ENCODE assay signal across 23 cellular contexts in the genomic region with DNA sequence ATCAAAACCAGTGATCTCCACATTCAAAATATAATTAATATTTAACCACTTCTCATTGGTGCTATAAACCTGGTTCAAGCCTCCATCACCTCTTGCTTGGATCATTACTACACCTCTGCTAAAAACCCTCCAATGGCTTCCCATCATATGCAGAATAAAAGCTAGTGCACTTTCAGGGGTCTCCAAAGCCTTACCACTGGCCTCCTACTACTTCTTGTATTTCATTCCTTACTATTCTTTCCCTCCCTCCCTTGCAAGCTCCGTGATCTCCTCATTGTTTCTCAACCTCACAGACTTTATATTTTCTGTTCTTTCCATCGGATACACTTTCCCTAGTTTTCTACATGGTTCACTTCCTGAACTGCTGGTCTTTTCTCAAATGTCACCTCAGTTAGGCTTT. TPM values are rescaled to one million over a fixed set of nuclear protein-coding genes. Genes with fewer than 3 reads are reported as not detected.
DNase-seq lines count a peak whose midpoint lies in the region; ATAC-seq and TF ChIP-seq lines count a peak whose summit lies in the region.
"Had no signal": no experiment of that assay in that cellular context is flagged by ENCODE, and none has a peak within 500 bp of the region (broad histone marks: within the 10 kb centered on the region; RNA-seq: fewer than 3 reads in every experiment).

No MANE protein-coding gene starts in this region.

- intact Hi-C loops in activated CD8-positive, alpha-beta T cell treated with anti-CD3 and anti-CD28 coated beads for 36 hours (cut with micrococcal nuclease): no loop called here
- intact Hi-C loops in CD4-positive, alpha-beta memory T cell (cut with micrococcal nuclease): no loop called here

- no peaks in the 10 kb centered on the region for H3K9me3 Mint-ChIP-seq in activated CD8-positive, alpha-beta T cell treated with anti-CD3 and anti-CD28 coated beads for 36 hours
- no peaks in the 10 kb centered on the region for H3K9me3 Mint-ChIP-seq in activated CD8-positive, alpha-beta T cell treated with anti-CD3 and anti-CD28 coated beads, Interleukin-2, amount 10 ng/mL, durations not matched to agents 7 days and 5 days (ENCODE audit: insufficient read depth)
- no peaks in the 10 kb centered on the region for H3K9me3 Mint-ChIP-seq in CD4-positive, alpha-beta memory T cell
- H3K9me3 Mint-ChIP-seq in activated naive CD8-positive, alpha-beta T cell treated with anti-CD3 and anti-CD28 coated beads for 36 hours: no peaks in the 10 kb centered on the region
- H3K9me3 Mint-ChIP-seq in neural crest cell: no peaks in the 10 kb centered on the region
- H3K9me3 Mint-ChIP-seq: CD14-positive monocyte had no signal

- no peaks in the 10 kb centered on the region for H3K9me3 ChIP-seq in CD4-positive, alpha-beta memory T cell (ENCODE audit: control insufficient read depth in 1 of 2, low read length in 2 of 2)
- H3K9me3 ChIP-seq: BE2C, SK-N-SH had no signal

- no peak overlapping the region for H3K27ac ChIP-seq in CD4-positive, alpha-beta memory T cell (ENCODE audit: low read depth, low read length)
- H3K27ac ChIP-seq: HL-60 had no signal

- no peaks in the 10 kb centered on the region for H3K27me3 ChIP-seq in CD4-positive, alpha-beta memory T cell (ENCODE audit: insufficient read depth, low read length)
- H3K27me3 ChIP-seq: BE2C had no signal

- POLR2A ChIA-PET in activated CD8-positive, alpha-beta T cell treated with anti-CD3 and anti-CD28 coated beads for 36 hours (lab: Charles Lee): no interaction called here
- POLR2A ChIA-PET in activated CD8-positive, alpha-beta T cell treated with anti-CD3 and anti-CD28 coated beads, Interleukin-2, amount 10 ng/mL, durations not matched to agents 7 days and 5 days (lab: Charles Lee): interaction anchor here (0.6 kb wide), 1 partner anchor 86 kb away, joined by 3 read pairs; no protein-coding TSS in a partner anchor
- POLR2A ChIA-PET in CD4-positive, alpha-beta memory T cell (lab: Charles Lee; ENCODE audit: partially characterized antibody): no interaction called here

- H3K27me3 Mint-ChIP-seq in activated CD8-positive, alpha-beta T cell treated with anti-CD3 and anti-CD28 coated beads for 36 hours: no peaks in the 10 kb centered on the region
- no peaks in the 10 kb centered on the region for H3K27me3 Mint-ChIP-seq in activated CD8-positive, alpha-beta T cell treated with anti-CD3 and anti-CD28 coated beads, Interleukin-2, amount 10 ng/mL, durations not matched to agents 7 days and 5 days (ENCODE audit: low read depth)
- H3K27me3 Mint-ChIP-seq in CD4-positive, alpha-beta memory T cell: no peaks in the 10 kb centered on the region
- H3K27me3 Mint-ChIP-seq in activated naive CD8-positive, alpha-beta T cell treated with anti-CD3 and anti-CD28 coated beads for 36 hours: no peaks in the 10 kb centered on the region
- H3K27me3 Mint-ChIP-seq in neural crest cell (ENCODE audit: low read depth): no peaks in the 10 kb centered on the region

- H3K4me3 ChIP-seq in CD4-positive, alpha-beta memory T cell (ENCODE audit: low read length in 2 of 2): no peak overlapping the region

- H3K4me1 Mint-ChIP-seq in activated CD8-positive, alpha-beta T cell treated with anti-CD3 and anti-CD28 coated beads for 36 hours (ENCODE audit: low read depth): no peaks in the 10 kb centered on the region
- no peaks in the 10 kb centered on the region for H3K4me1 Mint-ChIP-seq in activated CD8-positive, alpha-beta T cell treated with anti-CD3 and anti-CD28 coated beads, Interleukin-2, amount 10 ng/mL, durations not matched to agents 7 days and 5 days (ENCODE audit: low read depth)
- peaks cover 0 to 4% (median 0%) of the 10 kb centered on the region in 4 donors for H3K4me1 Mint-ChIP-seq in CD4-positive, alpha-beta memory T cell
- peaks cover 2% of the 10 kb centered on the region for H3K4me1 Mint-ChIP-seq in activated naive CD8-positive, alpha-beta T cell treated with anti-CD3 and anti-CD28 coated beads for 36 hours
- H3K4me1 Mint-ChIP-seq in neural crest cell: no peaks in the 10 kb centered on the region
- H3K4me1 Mint-ChIP-seq: CD14-positive monocyte had no signal

- peak overlapping the region; percentile 19 for H3K27ac Mint-ChIP-seq in activated CD8-positive, alpha-beta T cell treated with anti-CD3 and anti-CD28 coated beads for 36 hours
- H3K27ac Mint-ChIP-seq in activated CD8-positive, alpha-beta T cell treated with anti-CD3 and anti-CD28 coated beads, Interleukin-2, amount 10 ng/mL, durations not matched to agents 7 days and 5 days: no peak overlapping the region
- peak overlapping the region in 5 of 7 donors; percentile 14 to 87 (median 32) for H3K27ac Mint-ChIP-seq in CD4-positive, alpha-beta memory T cell
- H3K27ac Mint-ChIP-seq in activated naive CD8-positive, alpha-beta T cell treated with anti-CD3 and anti-CD28 coated beads for 36 hours: peak overlapping the region; percentile 1
- H3K27ac Mint-ChIP-seq in neural crest cell (ENCODE audit: unreplicated experiment): peak overlapping the region; percentile 1

- no peak overlapping the region for H3K4me3 Mint-ChIP-seq in activated CD8-positive, alpha-beta T cell treated with anti-CD3 and anti-CD28 coated beads for 36 hours
- no peak overlapping the region for H3K4me3 Mint-ChIP-seq in activated CD8-positive, alpha-beta T cell treated with anti-CD3 and anti-CD28 coated beads, Interleukin-2, amount 10 ng/mL, durations not matched to agents 7 days and 5 days
- peak overlapping the region in 1 of 8 donors; percentile 7 for H3K4me3 Mint-ChIP-seq in CD4-positive, alpha-beta memory T cell
- H3K4me3 Mint-ChIP-seq in activated naive CD8-positive, alpha-beta T cell treated with anti-CD3 and anti-CD28 coated beads for 36 hours: no peak overlapping the region
- no peak overlapping the region for H3K4me3 Mint-ChIP-seq in neural crest cell
- H3K4me3 Mint-ChIP-seq: CD14-positive monocyte had no signal

- CTCF ChIA-PET in activated CD8-positive, alpha-beta T cell treated with anti-CD3 and anti-CD28 coated beads for 36 hours (lab: Charles Lee): interaction anchor here (1.2 to 1.8 kb wide), 2 partner anchors 14 to 110 kb away, joined by 3 to 6 read pairs; no protein-coding TSS in a partner anchor
- CTCF ChIA-PET in activated CD8-positive, alpha-beta T cell treated with anti-CD3 and anti-CD28 coated beads, Interleukin-2, amount 10 ng/mL, durations not matched to agents 7 days and 5 days (lab: Charles Lee): no interaction called here
- CTCF ChIA-PET in CD4-positive, alpha-beta memory T cell (lab: Charles Lee; ENCODE audit: partially characterized antibody): interaction anchor here (1.4 kb wide), 1 partner anchor 178 kb away, joined by 4 read pairs; no protein-coding TSS in a partner anchor

- H3K36me3 Mint-ChIP-seq in activated CD8-positive, alpha-beta T cell treated with anti-CD3 and anti-CD28 coated beads for 36 hours (ENCODE audit: low read depth): peaks cover 4% of the 10 kb centered on the region
- H3K36me3 Mint-ChIP-seq in activated CD8-positive, alpha-beta T cell treated with anti-CD3 and anti-CD28 coated beads, Interleukin-2, amount 10 ng/mL, durations not matched to agents 7 days and 5 days (ENCODE audit: low read depth): peaks cover 17% of the 10 kb centered on the region
- peaks cover 21 to 49% of the 10 kb centered on the region in 2 donors for H3K36me3 Mint-ChIP-seq in CD4-positive, alpha-beta memory T cell
- peaks cover 5% of the 10 kb centered on the region for H3K36me3 Mint-ChIP-seq in activated naive CD8-positive, alpha-beta T cell treated with anti-CD3 and anti-CD28 coated beads for 36 hours
- peaks cover 5% of the 10 kb centered on the region for H3K36me3 Mint-ChIP-seq in neural crest cell (ENCODE audit: low read depth)

- no peak for TF ChIP-seq CTCF in activated CD8-positive, alpha-beta T cell treated with anti-CD3 and anti-CD28 coated beads for 36 hours (IDR thresholded peaks at IDR 0.05)
- no peak for TF ChIP-seq CTCF in neural crest cell (conservative IDR thresholded peaks at IDR 0.05)

- no peaks in the 10 kb centered on the region for H3K4me1 ChIP-seq in CD4-positive, alpha-beta memory T cell (ENCODE audit: insufficient read depth, low read length)
- H3K4me1 ChIP-seq: BE2C had no signal

- peaks cover 13% of the 10 kb centered on the region for H3K36me3 ChIP-seq in CD4-positive, alpha-beta memory T cell (ENCODE audit: insufficient read depth, low read length)

- no peak for ATAC-seq in activated CD8-positive, alpha-beta T cell treated with anti-CD3 and anti-CD28 coated beads for 36 hours
- ATAC-seq in activated CD8-positive, alpha-beta T cell treated with anti-CD3 and anti-CD28 coated beads, Interleukin-2, amount 10 ng/mL, durations not matched to agents 7 days and 5 days: no peak
- no peak for ATAC-seq in GM21515 (IDR thresholded peaks at IDR 0.05; ENCODE audit: unreplicated experiment)
- ATAC-seq in HG02884 (IDR thresholded peaks at IDR 0.05; ENCODE audit: unreplicated experiment): no peak
- no peak for ATAC-seq in HG02852 (IDR thresholded peaks at IDR 0.05; ENCODE audit: unreplicated experiment)

- DNase-seq in activated CD8-positive, alpha-beta T cell treated with anti-CD3 and anti-CD28 coated beads for 36 hours: no peak
- DNase-seq in activated CD8-positive, alpha-beta T cell treated with anti-CD3 and anti-CD28 coated beads, Interleukin-2, amount 10 ng/mL, durations not matched to agents 7 days and 5 days: no peak
- no peak for DNase-seq in CD4-positive, alpha-beta memory T cell
- no peak for DNase-seq in activated naive CD8-positive, alpha-beta T cell treated with anti-CD3 and anti-CD28 coated beads for 36 hours
- DNase-seq in neural crest cell (ENCODE audit: low read depth, low spot score): no peak
- DNase-seq: 8988T, ACHN, BE2C, HCEC 1CT, Kasumi-1, NCI-H1105, NCI-H1436 treated with DMSO at 0.1 percent for 48 hours, NCI-H2029, NCI-H446, NCI-H524 treated with DMSO at 0.1 percent for 48 hours, NCI-H774, SK-N-SH had no signal

RNA-seq across cellular contexts. Expression of a gene that starts 31.5 kb away (rescaled TPM):
- not detected for total RNA-seq in activated CD8-positive, alpha-beta T cell treated with anti-CD3 and anti-CD28 coated beads for 36 hours
- total RNA-seq in activated CD8-positive, alpha-beta T cell treated with anti-CD3 and anti-CD28 coated beads, Interleukin-2, amount 10 ng/mL, durations not matched to agents 7 days and 5 days: not detected
- total RNA-seq in CD4-positive, alpha-beta memory T cell: not detected
- polyA plus RNA-seq in CD4-positive, alpha-beta memory T cell: under 1 TPM in 1 of 2 donors, not detected in 1; 0.17 TPM
- not detected for total RNA-seq in activated naive CD8-positive, alpha-beta T cell treated with anti-CD3 and anti-CD28 coated beads for 36 hours
- not detected in 2 replicates for total RNA-seq in neural crest cell
- total RNA-seq: M059J had no signal
- polyA plus RNA-seq: SK-N-SH had no signal
